ENCODE assay signal across 17 cellular contexts in the genomic region with DNA sequence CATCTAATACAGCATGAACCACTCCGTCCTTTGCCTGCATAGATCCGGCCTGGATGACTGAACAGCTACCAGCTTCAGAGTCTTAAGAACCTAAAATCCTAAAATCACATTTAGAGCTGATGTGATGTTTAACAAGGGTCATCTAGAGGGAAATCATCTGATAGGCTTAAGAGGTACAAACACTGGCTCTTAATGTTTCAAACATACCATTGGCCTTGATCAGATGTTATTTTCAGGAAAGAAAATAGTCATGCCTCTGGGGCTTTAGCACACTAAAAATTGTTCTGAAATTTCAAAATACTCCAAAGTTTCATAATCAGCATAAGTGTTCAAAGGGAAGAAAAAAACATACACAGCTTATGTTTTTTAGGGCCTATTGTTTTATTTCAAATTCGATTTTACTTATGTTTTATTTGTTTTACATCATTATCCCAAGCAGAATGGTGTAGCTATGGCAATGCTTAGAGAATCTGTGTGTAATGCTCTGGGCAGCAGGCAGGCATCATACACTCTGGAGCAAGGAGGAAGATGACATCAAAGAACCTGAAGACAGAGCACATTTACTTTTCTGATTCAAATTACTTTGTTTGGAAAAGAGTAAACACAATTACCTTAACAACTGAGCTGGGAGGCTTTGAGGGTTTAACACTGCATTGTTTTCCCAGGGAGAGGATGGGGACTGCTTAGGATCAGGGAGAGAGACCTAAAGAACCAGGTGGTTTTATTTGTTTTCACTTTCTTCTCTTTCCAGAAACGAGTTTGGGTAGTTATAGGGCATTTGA. TPM values are rescaled to one million over a fixed set of nuclear protein-coding genes. Genes with fewer than 3 reads are reported as not detected.
A peak's percentile ranks its signal among the peaks of the same experiment; 100 is the strongest.
DNase-seq lines count a peak whose midpoint lies in the region; ATAC-seq lines count a peak whose summit lies in the region.
"Had no signal": no experiment of that assay in that cellular context is flagged by ENCODE, and none has a peak within 500 bp of the region (broad histone marks: within the 10 kb centered on the region; RNA-seq: fewer than 3 reads in every experiment).

No MANE protein-coding gene starts in this region.

- intact Hi-C loops in sciatic nerve (cut with DNase I) = no loop called here

- ATAC-seq in sciatic nerve (peak; percentile 94), HG02623 (IDR thresholded peaks at IDR 0.05; ENCODE audit: unreplicated experiment) (no peak)

- peak in 2 of 3 experiments; percentile 23 to 73 for DNase-seq in NCI-H1417 (lab: John Stamatoyannopoulos, UW)
- DNase-seq in NCI-H1417 treated with DMSO at 0.1 percent for 48 hours (lab: John Stamatoyannopoulos, UW) = no peak
- DNase-seq in NCI-H748 (lab: John Stamatoyannopoulos, UW; ENCODE audit: unreplicated experiment) = peak; percentile 64
- DNase-seq in fibroblast of peridontal ligament (ENCODE audit: extremely low read depth) = peak; percentile 77
- no peak for DNase-seq in sciatic nerve (ENCODE audit: low spot score)
- DNase-seq in middle frontal gyrus (ENCODE audit: extremely low spot score, low spot score) = no peak
- no peak for DNase-seq in DMS114 treated with DMSO at 0.1 percent for 48 hours (lab: John Stamatoyannopoulos, UW; ENCODE audit: unreplicated experiment)
- DNase-seq: activated CD8-positive, alpha-beta memory T cell treated with anti-CD3 and anti-CD28 coated beads, Interleukin-2, amount 50 U/mL, for 48 hours; activated naive CD4-positive, alpha-beta T cell treated with anti-CD3 and anti-CD28 coated beads, Interleukin-2, amount 50 U/mL, for 16 hours; effector CD4-positive, alpha-beta T cell; EL; GM23248; NCI-H2171 treated with DMSO at 0.1 percent for 48 hours; SHP77 treated with DMSO at 0.1 percent for 48 hours; stimulated activated CD4-positive, alpha-beta T cell treated with anti-CD3 and anti-CD28 coated beads, Interleukin-4, amount 100 ng/mL, for 1 hour had no signal

RNA-seq across cellular contexts. Expression of a gene that starts 25.4 kb away (rescaled TPM):
- 10.7 TPM for total RNA-seq in sciatic nerve
- total RNA-seq: bronchial epithelial cell, GM23248 had no signal

Comparison
In these comparisons a context has a peak if more than half of its experiments do, and no peak if none do; other contexts are left out.
1. DNase-seq: peak in NCI-H1417 (2 of 3), NCI-H748 (single experiment) and fibroblast of peridontal ligament (single experiment); none in NCI-H1417 treated with DMSO at 0.1 percent for 48 hours (single experiment), sciatic nerve (single experiment), middle frontal gyrus (single experiment) and DMS114 treated with DMSO at 0.1 percent for 48 hours (single experiment).